In genomic region chr6:170209354-170210025, GRCh38 we compare ENCODE assay signal across 18 cellular contexts.
DNase-seq lines count a peak whose midpoint lies in the region; ATAC-seq and TF ChIP-seq lines count a peak whose summit lies in the region.
"Had no signal": no experiment of that assay in that cellular context is flagged by ENCODE, and none has a peak within 500 bp of the region (broad histone marks: within the 10 kb centered on the region; RNA-seq: fewer than 3 reads in every experiment).

No MANE protein-coding gene starts in this region.

- intact Hi-C loops in Right ventricle myocardium inferior (cut with DNase I), result no loop called here
- intact Hi-C loops in vagina (cut with DNase I), result no loop called here
- intact Hi-C loops in activated CD4-positive, alpha-beta T cell treated with anti-CD3 and anti-CD28 coated beads, Interleukin-2, amount 10 ng/mL, durations not matched to agents 24 days and 14 days (cut with micrococcal nuclease), result no loop called here

- H3K27ac ChIP-seq in right atrium auricular region, result no peak overlapping the region
- no peak overlapping the region for H3K27ac ChIP-seq in vagina
- H3K27ac ChIP-seq: PC-9 had no signal

- H3K4me1 ChIP-seq in right atrium auricular region, result no peaks in the 10 kb centered on the region
- H3K4me1 ChIP-seq in vagina, result peaks cover 10% of the 10 kb centered on the region

- DNase-seq in right atrium auricular region (ENCODE audit: low spot score) (peak; percentile 32), Right ventricle myocardium inferior (ENCODE audit: missing footprints) (no peak), chondrocyte (ENCODE audit: low spot score) (peak; percentile 69), mesenteric fat pad (ENCODE audit: low spot score) (peak; percentile 74), vagina (ENCODE audit: extremely low spot score in 2 of 2) (peak; percentile 70 to 72)
- no peak for DNase-seq in activated CD4-positive, alpha-beta T cell treated with anti-CD3 and anti-CD28 coated beads, Interleukin-2, amount 10 ng/mL, durations not matched to agents 24 days and 14 days
- DNase-seq: activated B cell treated with CpG ODN at 0.5 μM for 24 hours, cortex of kidney, NCI-H187, NCI-H345, PC-9, T-helper 9 cell had no signal

- H3K9me3 Mint-ChIP-seq in chondrocyte (ENCODE audit: low read depth), result no peaks in the 10 kb centered on the region
- H3K9me3 Mint-ChIP-seq in activated CD4-positive, alpha-beta T cell treated with anti-CD3 and anti-CD28 coated beads, Interleukin-2, amount 10 ng/mL, durations not matched to agents 24 days and 14 days, result peaks cover 14% of the 10 kb centered on the region
- H3K9me3 Mint-ChIP-seq: memory B cell had no signal

- ATAC-seq in Right ventricle myocardium inferior (no peak), HG03442 (IDR thresholded peaks at IDR 0.05; ENCODE audit: unreplicated experiment) (no peak)
- ATAC-seq: K562 had no signal

- H3K4me1 Mint-ChIP-seq in chondrocyte (ENCODE audit: low read depth), result no peaks in the 10 kb centered on the region
- no peaks in the 10 kb centered on the region for H3K4me1 Mint-ChIP-seq in activated CD4-positive, alpha-beta T cell treated with anti-CD3 and anti-CD28 coated beads, Interleukin-2, amount 10 ng/mL, durations not matched to agents 24 days and 14 days
- H3K4me1 Mint-ChIP-seq: activated B cell treated with CpG ODN at 0.5 μM for 24 hours; CD8-positive, alpha-beta memory T cell; memory B cell had no signal

- H3K9me3 ChIP-seq in right atrium auricular region (no peaks in the 10 kb centered on the region), vagina (no peaks in the 10 kb centered on the region)

- H3K36me3 ChIP-seq in right atrium auricular region, result no peaks in the 10 kb centered on the region
- no peaks in the 10 kb centered on the region for H3K36me3 ChIP-seq in vagina

- no peak overlapping the region for H3K4me3 Mint-ChIP-seq in chondrocyte (ENCODE audit: unreplicated experiment)
- H3K4me3 Mint-ChIP-seq in activated CD4-positive, alpha-beta T cell treated with anti-CD3 and anti-CD28 coated beads, Interleukin-2, amount 10 ng/mL, durations not matched to agents 24 days and 14 days, result no peak overlapping the region
- H3K4me3 Mint-ChIP-seq: activated B cell treated with CpG ODN at 0.5 μM for 24 hours; activated naive CD8-positive, alpha-beta T cell; CD8-positive, alpha-beta memory T cell; memory B cell; naive thymus-derived CD8-positive, alpha-beta T cell had no signal

- no peaks in the 10 kb centered on the region for H3K36me3 Mint-ChIP-seq in chondrocyte (ENCODE audit: low read depth)
- no peaks in the 10 kb centered on the region for H3K36me3 Mint-ChIP-seq in activated CD4-positive, alpha-beta T cell treated with anti-CD3 and anti-CD28 coated beads, Interleukin-2, amount 10 ng/mL, durations not matched to agents 24 days and 14 days (ENCODE audit: low read depth)
- H3K36me3 Mint-ChIP-seq: activated naive CD8-positive, alpha-beta T cell; CD8-positive, alpha-beta memory T cell; memory B cell had no signal

- TF ChIP-seq CTCF in right atrium auricular region (IDR thresholded peaks at IDR 0.05), result no peak
- TF ChIP-seq CTCF in chondrocyte (IDR thresholded peaks at IDR 0.05), result no peak
- no peak for TF ChIP-seq CTCF in vagina (IDR thresholded peaks at IDR 0.05)

- no peak for TF ChIP-seq POLR2A in vagina (IDR thresholded peaks at IDR 0.05)

- H3K27ac Mint-ChIP-seq in chondrocyte (ENCODE audit: unreplicated experiment), result no peak overlapping the region
- no peak overlapping the region for H3K27ac Mint-ChIP-seq in activated CD4-positive, alpha-beta T cell treated with anti-CD3 and anti-CD28 coated beads, Interleukin-2, amount 10 ng/mL, durations not matched to agents 24 days and 14 days
- H3K27ac Mint-ChIP-seq: activated B cell treated with CpG ODN at 0.5 μM for 24 hours; activated naive CD8-positive, alpha-beta T cell; CD8-positive, alpha-beta memory T cell; memory B cell had no signal

- H3K4me3 ChIP-seq in right atrium auricular region (no peak overlapping the region), vagina (no peak overlapping the region)
- H3K4me3 ChIP-seq: K562, PC-9 had no signal

- peaks cover 26% of the 10 kb centered on the region for H3K27me3 Mint-ChIP-seq in chondrocyte (ENCODE audit: low read depth)
- H3K27me3 Mint-ChIP-seq in activated CD4-positive, alpha-beta T cell treated with anti-CD3 and anti-CD28 coated beads, Interleukin-2, amount 10 ng/mL, durations not matched to agents 24 days and 14 days, result no peaks in the 10 kb centered on the region

- H3K27me3 ChIP-seq in right atrium auricular region (no peaks in the 10 kb centered on the region), vagina (no peaks in the 10 kb centered on the region)

Comparison
In these comparisons a context has a peak if more than half of its experiments do, and no peak if none do; other contexts are left out.
1. DNase-seq: peak in right atrium auricular region (single experiment), chondrocyte (single experiment), mesenteric fat pad (single experiment) and vagina (2 of 2); none in Right ventricle myocardium inferior (single experiment) and activated CD4-positive, alpha-beta T cell treated with anti-CD3 and anti-CD28 coated beads, Interleukin-2, amount 10 ng/mL, durations not matched to agents 24 days and 14 days (single experiment).